In genomic region chr17:80737106-80738019, GRCh38 we compare ENCODE assay signal across 1 cellular context.
TF ChIP-seq lines count a peak whose summit lies in the region.

No MANE protein-coding gene starts in this region.

TF ChIP-seq in K562, 482 proteins besides CTCF, POLR2A, EP300 and RAD21 (continued from another document):
- no peak for TF ChIP-seq ZNF318 (IDR thresholded peaks at IDR 0.05; ENCODE audit: borderline replicate concordance in 1 of 2, low read depth in 1 of 2)
- no peak for TF ChIP-seq CBX8 (IDR thresholded peaks at IDR 0.05; ENCODE audit: borderline replicate concordance, extremely low read depth, low read depth, low read length, poor library complexity, severe bottlenecking)
- TF ChIP-seq SRSF9 (IDR thresholded peaks at IDR 0.05; ENCODE audit: borderline replicate concordance, low read depth, low read length) = no peak
TF ChIP-seq in K562: peak in this region for 1.
